18 cellular contexts compared by ENCODE assay signal in genomic region chr14:19489475-19489874, GRCh38. TPM values are rescaled to one million over a fixed set of nuclear protein-coding genes. Genes with fewer than 3 reads are reported as not detected.
"Had no signal": no experiment of that assay in that cellular context is flagged by ENCODE, and none has a peak within 500 bp of the region (broad histone marks: within the 10 kb centered on the region; RNA-seq: fewer than 3 reads in every experiment).

No MANE protein-coding gene starts in this region.

RNA-seq across cellular contexts. Expression of gene POTEG, which starts 55.3 kb away (rescaled TPM):
- total RNA-seq: activated B cell treated with CpG ODN at 0.5 μM for 24 hours; activated CD4-positive, alpha-beta memory T cell treated with anti-CD3 and anti-CD28 coated beads for 36 hours; activated CD4-positive, alpha-beta T cell treated with anti-CD3 and anti-CD28 coated beads, Interleukin-2, amount 10 ng/mL, durations not matched to agents 24 days and 14 days; activated CD8-positive, alpha-beta memory T cell treated with anti-CD3 and anti-CD28 coated beads for 36 hours; activated CD8-positive, alpha-beta T cell treated with anti-CD3 and anti-CD28 coated beads for 36 hours; activated naive CD4-positive, alpha-beta T cell treated with anti-CD3 and anti-CD28 coated beads for 36 hours; activated naive CD4-positive, alpha-beta T cell treated with anti-CD3 and anti-CD28 coated beads, Interleukin-2, amount 50 U/mL, for 72 hours; activated naive CD8-positive, alpha-beta T cell treated with anti-CD3 and anti-CD28 coated beads for 36 hours; activated T-cell treated with anti-CD3 and anti-CD28 coated beads, Interleukin-2, amount 50 U/mL, for 4 hours; activated T-cell treated with anti-CD3 and anti-CD28 coated beads, Interleukin-2, amount 50 U/mL, for 72 hours; activated T-helper 1 cell treated with anti-CD3 and anti-CD28 coated beads, Interleukin-12 subunit alpha, Interleukin-12 subunit beta, Interleukin-2, Interleukin-4 antibody, amounts not matched to agents 30 ng/mL and 10 ng/mL and 1 ng/mL, durations not matched to agents 14 hours and 24 hours and 36 hours; activated T-helper 17 cell treated with anti-CD3 and anti-CD28 coated beads, Interleukin-2, amount 50 U/mL, for 72 hours; adrenal gland; aorta; astrocyte; body of pancreas; breast epithelium; cardiac septum had no signal
- polyA plus RNA-seq: adrenal gland, aorta had no signal
